ENCODE assay signal across 8 cellular contexts in the genomic region with DNA sequence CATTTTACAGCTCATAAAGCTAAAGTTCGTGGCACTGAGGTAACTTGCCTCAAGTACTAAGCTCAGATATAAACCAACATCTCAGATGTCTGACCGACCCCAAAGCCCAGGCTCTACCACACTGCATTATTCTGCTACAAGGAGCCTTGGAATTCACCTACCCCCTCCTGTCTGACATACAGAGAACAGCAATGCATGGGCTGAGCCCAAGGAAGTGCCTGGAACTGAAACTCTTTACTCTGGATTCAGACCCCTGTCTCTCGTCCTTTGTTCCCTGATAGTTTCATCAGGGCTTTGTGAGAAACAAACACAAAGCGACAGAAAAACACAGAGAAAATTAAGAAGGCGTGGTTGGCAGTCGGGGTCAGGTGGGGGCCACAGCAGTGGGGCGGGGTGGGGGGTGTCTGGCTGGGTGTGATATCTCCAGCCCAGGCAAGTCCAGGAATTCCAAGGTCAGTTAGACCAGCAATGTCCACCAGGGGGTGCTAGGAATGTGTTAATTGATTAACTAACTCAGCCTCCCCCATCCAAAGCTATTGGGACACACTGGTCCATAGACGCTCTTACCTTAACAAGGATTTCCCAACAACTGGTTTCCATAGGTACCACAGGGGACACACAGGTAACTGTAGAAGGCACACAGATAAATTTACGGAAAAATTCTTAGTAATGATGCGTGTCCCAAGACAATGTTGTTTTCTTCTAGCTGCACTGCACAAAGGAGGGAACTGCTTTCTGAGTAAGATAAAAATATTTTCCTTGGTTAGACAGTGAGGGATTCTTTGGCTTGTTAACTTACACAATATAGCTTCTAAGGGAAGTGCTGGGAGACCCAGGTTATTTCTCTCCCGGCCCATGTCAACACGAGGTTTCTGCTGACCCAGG. TPM values are rescaled to one million over a fixed set of nuclear protein-coding genes. Genes with fewer than 3 reads are reported as not detected.
DNase-seq lines count a peak whose midpoint lies in the region; ATAC-seq and TF ChIP-seq lines count a peak whose summit lies in the region.

No MANE protein-coding gene starts in this region.

- no peak overlapping the region for H3K9ac ChIP-seq in GM23248

- H3K9me3 ChIP-seq in GM23248 (ENCODE audit: low read depth) = no peaks in the 10 kb centered on the region

- H3K4me2 ChIP-seq in GM23248 (ENCODE audit: unreplicated experiment) = no peak overlapping the region

- H3K27me3 ChIP-seq in GM23248 (replicated peaks; ENCODE audit: insufficient read depth) (no peaks in the 10 kb centered on the region), foreskin keratinocyte (peaks cover 22% of the 10 kb centered on the region)

- ATAC-seq in foreskin keratinocyte = peak; percentile 80
- no peak for ATAC-seq in GM21717 (IDR thresholded peaks at IDR 0.05; ENCODE audit: unreplicated experiment)

- no peak overlapping the region for H3K4me3 Mint-ChIP-seq in activated CD4-positive, alpha-beta T cell treated with anti-CD3 and anti-CD28 coated beads, Interleukin-2, amount 10 ng/mL, durations not matched to agents 24 days and 14 days

- H2AFZ ChIP-seq in GM23248 = no peak overlapping the region

- in situ Hi-C loops in GM23248 (cut with MboI) = no loop called here

- H4K20me1 ChIP-seq in GM23248 (ENCODE audit: insufficient read depth) = no peaks in the 10 kb centered on the region

- H3K4me1 Mint-ChIP-seq in activated CD4-positive, alpha-beta T cell treated with anti-CD3 and anti-CD28 coated beads, Interleukin-2, amount 10 ng/mL, durations not matched to agents 24 days and 14 days = no peaks in the 10 kb centered on the region

- H3K36me3 Mint-ChIP-seq in activated CD4-positive, alpha-beta T cell treated with anti-CD3 and anti-CD28 coated beads, Interleukin-2, amount 10 ng/mL, durations not matched to agents 24 days and 14 days (ENCODE audit: low read depth) = no peaks in the 10 kb centered on the region

- H3K9me3 Mint-ChIP-seq in activated CD4-positive, alpha-beta T cell treated with anti-CD3 and anti-CD28 coated beads, Interleukin-2, amount 10 ng/mL, durations not matched to agents 24 days and 14 days = no peaks in the 10 kb centered on the region

- peaks cover 23% of the 10 kb centered on the region for H3K27me3 Mint-ChIP-seq in activated CD4-positive, alpha-beta T cell treated with anti-CD3 and anti-CD28 coated beads, Interleukin-2, amount 10 ng/mL, durations not matched to agents 24 days and 14 days

- H3F3A ChIP-seq in GM23248 (ENCODE audit: insufficient read depth) = 0 out of 2 replicates have a peak, but pooled peaks cover 7% of the 10 kb centered on the region

- no peak overlapping the region for H3K27ac ChIP-seq in GM23248
- no peak overlapping the region for H3K27ac ChIP-seq in foreskin keratinocyte

- no peaks in the 10 kb centered on the region for H3K36me3 ChIP-seq in GM23248 (ENCODE audit: low read depth)

- intact Hi-C loops in activated CD4-positive, alpha-beta T cell treated with anti-CD3 and anti-CD28 coated beads, Interleukin-2, amount 10 ng/mL, durations not matched to agents 24 days and 14 days (cut with micrococcal nuclease) = no loop called here

- DNase-seq in NCI-H446 (lab: John Stamatoyannopoulos, UW) (peak; percentile 9 to 54), NCI-H446 treated with DMSO at 0.1 percent for 48 hours (lab: John Stamatoyannopoulos, UW) (no peak), GM23248 (peak; percentile 78), NCI-H146 (lab: John Stamatoyannopoulos, UW) (peak; percentile 55), foreskin keratinocyte (peak in 1 of 2 donors; percentile 60), pons (ENCODE audit: low spot score) (peak; percentile 69)
- DNase-seq in activated CD4-positive, alpha-beta T cell treated with anti-CD3 and anti-CD28 coated beads, Interleukin-2, amount 10 ng/mL, durations not matched to agents 24 days and 14 days = peak; percentile 79

- TF ChIP-seq CTCF in foreskin keratinocyte (conservative IDR thresholded peaks at IDR 0.05) = peak; percentile 73

- H3K9me2 ChIP-seq in GM23248 (ENCODE audit: insufficient read depth) = no peaks in the 10 kb centered on the region

- H3K4me3 ChIP-seq in GM23248 = no peak overlapping the region

- H3K79me2 ChIP-seq in GM23248 (ENCODE audit: insufficient read depth) = no peaks in the 10 kb centered on the region

- no peak overlapping the region for H3K27ac Mint-ChIP-seq in activated CD4-positive, alpha-beta T cell treated with anti-CD3 and anti-CD28 coated beads, Interleukin-2, amount 10 ng/mL, durations not matched to agents 24 days and 14 days

- WGBS in GM23248 (ENCODE audit: low coverage in 1 of 2, low lambda C conversion rate in 2 of 2, missing lambda C conversion rate in 2 of 2), 2 experiments = 50 to 53% methylated on average over 12 of the region's 12 CpGs

- H3K4me1 ChIP-seq in GM23248 (ENCODE audit: insufficient read depth) (peaks cover 11% of the 10 kb centered on the region; the same call in 1 of the 2 replicates), foreskin keratinocyte (no peaks in the 10 kb centered on the region)

RNA-seq across cellular contexts. Expression of gene SSUH2, which starts 18.8 kb away (rescaled TPM):
- 0.13 and 0.76 TPM in 2 replicates for total RNA-seq in GM23248 (2014; rRNA removed; shearing (Covaris generic))
- polyA plus RNA-seq in GM23248 (2016; fragmentation: Nextera tagmentation; extraction: Ambion mirVana) = 0.18 TPM in 1 of 2 replicates, not detected in the other
- total RNA-seq in activated CD4-positive, alpha-beta T cell treated with anti-CD3 and anti-CD28 coated beads, Interleukin-2, amount 10 ng/mL, durations not matched to agents 24 days and 14 days = 0.19 TPM in 1 of 2 replicates, not detected in the other
- 0.11 and 0.27 TPM in 2 replicates for total RNA-seq in foreskin keratinocyte
- 0.07 and 0.12 TPM in 2 replicates for polyA plus RNA-seq in foreskin keratinocyte
